Comparison of ENCODE assay signal across 10 cellular contexts in the genomic region with DNA sequence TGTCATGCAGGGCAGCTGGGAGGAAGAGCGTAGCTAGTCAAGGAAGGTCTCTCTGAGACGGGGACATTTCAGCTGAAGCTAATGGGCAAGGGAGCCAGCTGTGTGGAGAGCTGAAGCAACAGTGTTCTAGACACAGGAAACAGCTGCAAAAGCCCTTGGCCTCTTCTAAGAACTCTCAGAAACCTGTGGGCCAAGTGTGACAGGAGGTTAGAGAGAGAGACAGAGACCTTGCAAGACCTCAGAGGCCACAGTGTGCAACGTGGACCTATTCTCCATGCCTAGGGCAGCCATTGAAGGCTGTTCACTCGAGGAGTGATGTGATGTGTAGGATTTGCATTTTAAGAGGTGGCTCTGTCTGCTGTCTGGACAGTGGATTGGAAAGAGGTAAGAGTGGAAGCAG.
DNase-seq lines count a peak whose midpoint lies in the region.
"Had no signal": no experiment of that assay in that cellular context is flagged by ENCODE, and none has a peak within 500 bp of the region (broad histone marks: within the 10 kb centered on the region; RNA-seq: fewer than 3 reads in every experiment).

No MANE protein-coding gene starts in this region.

- no peaks in the 10 kb centered on the region for H3K9me3 ChIP-seq in KOPT-K1 (ENCODE audit: insufficient read depth, low read length, poor library complexity, severe bottlenecking)
- H3K9me3 ChIP-seq: adrenal gland had no signal

- in situ Hi-C loops in ACHN (cut with HindIII; ENCODE audit: low pct_ligation_motif_present, low pct_unique_long_range_greater_than_20kb, low sequenced_read_pairs) = no loop called here

- DNase-seq in activated gamma-delta T cell treated with Interleukin-2 at 50 U/mL for 16 hours (peak; percentile 36), activated gamma-delta T cell (lab: John Stamatoyannopoulos, UW) (no peak), globus pallidus (ENCODE audit: low spot score) (no peak), ACHN (no peak), ecto neural progenitor cell (ENCODE audit: low spot score) (no peak)
- DNase-seq in activated gamma-delta T cell treated with anti-CD3 and anti-CD28 coated beads, Interleukin-2, amount 50 U/mL, for 16 hours (ENCODE audit: low read depth) = peak; percentile 13
- DNase-seq in stimulated activated CD8-positive, alpha-beta memory T cell treated with anti-CD3 and anti-CD28 coated beads, Interleukin-4, amount 100 ng/mL, for 48 hours = peak; percentile 33
- DNase-seq: adrenal gland had no signal

- H3K36me3 ChIP-seq in KOPT-K1 (ENCODE audit: insufficient read depth, low read length) = peaks cover 3% of the 10 kb centered on the region; the same call in 1 of the 2 replicates
- H3K36me3 ChIP-seq: neural progenitor cell had no signal

- H3K27ac ChIP-seq in KOPT-K1 (ENCODE audit: low read depth, low read length, poor library complexity, severe bottlenecking) = peak overlapping the region; percentile 75
- H3K27ac ChIP-seq: adrenal gland, neural progenitor cell had no signal

Comparison
In these comparisons a context has a peak if more than half of its experiments do, and no peak if none do; other contexts are left out.
1. DNase-seq: peak in activated gamma-delta T cell treated with Interleukin-2 at 50 U/mL for 16 hours (single experiment), activated gamma-delta T cell treated with anti-CD3 and anti-CD28 coated beads, Interleukin-2, amount 50 U/mL, for 16 hours (single experiment) and stimulated activated CD8-positive, alpha-beta memory T cell treated with anti-CD3 and anti-CD28 coated beads, Interleukin-4, amount 100 ng/mL, for 48 hours (single experiment); none in activated gamma-delta T cell (single experiment), globus pallidus (single experiment), ACHN (single experiment) and ecto neural progenitor cell (single experiment).